21 cellular contexts compared by ENCODE assay signal in the genomic region with DNA sequence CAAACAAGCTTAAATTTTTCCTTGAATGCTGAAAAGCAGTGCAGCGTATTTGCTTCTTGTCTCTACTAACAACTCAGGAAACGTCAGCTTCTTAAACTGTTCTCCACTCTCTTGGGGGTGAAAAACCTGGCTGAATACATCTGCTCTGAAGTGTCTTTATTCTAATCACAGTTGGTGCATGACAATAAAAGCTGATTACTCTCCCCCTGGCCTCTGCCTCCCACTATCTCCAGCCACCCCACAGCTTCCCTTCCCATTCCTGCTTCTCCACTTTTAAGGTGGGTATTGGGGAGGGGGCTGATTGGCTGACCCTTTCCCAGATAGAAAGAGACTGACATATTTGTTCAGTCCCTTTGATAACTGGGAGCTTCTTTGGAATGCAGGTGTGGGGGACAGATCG.
DNase-seq lines count a peak whose midpoint lies in the region; ATAC-seq and TF ChIP-seq lines count a peak whose summit lies in the region.
"Had no signal": no experiment of that assay in that cellular context is flagged by ENCODE, and none has a peak within 500 bp of the region (broad histone marks: within the 10 kb centered on the region; RNA-seq: fewer than 3 reads in every experiment).

No MANE protein-coding gene starts in this region.

- H3T11ph ChIP-seq in H9 (ENCODE audit: low read length): no peak overlapping the region

- H3K4ac ChIP-seq in H9 (ENCODE audit: low read depth, low read length) (no peak overlapping the region), neuronal stem cell (ENCODE audit: low read length) (no peak overlapping the region)

- no peak overlapping the region for H3K56ac ChIP-seq in H9 (ENCODE audit: insufficient read length, low read depth, low read length)

- H4K5ac ChIP-seq in H9 (ENCODE audit: insufficient read length, low read depth, low read length): no peak overlapping the region

- no peaks in the 10 kb centered on the region for H3K27me3 ChIP-seq in H9 (ENCODE audit: insufficient read depth, low read length)
- H3K27me3 ChIP-seq in endodermal cell (ENCODE audit: control insufficient read depth, insufficient read depth, low read length, poor library complexity, severe bottlenecking): no peaks in the 10 kb centered on the region
- no peaks in the 10 kb centered on the region for H3K27me3 ChIP-seq in iPS-20b (ENCODE audit: insufficient read depth, low read length)
- no peaks in the 10 kb centered on the region for H3K27me3 ChIP-seq in neuronal stem cell (ENCODE audit: control insufficient read depth in 3 of 3, insufficient read depth in 3 of 3, low read depth in 1 of 3, low read length in 3 of 3)
- H3K27me3 ChIP-seq in heart left ventricle: peaks cover 0 to 15% (median 0%) of the 10 kb centered on the region in 9 donors
- H3K27me3 ChIP-seq: BLaER1, SJSA1 had no signal

- H3K27ac Mint-ChIP-seq in H9 (peak overlapping the region; percentile 53 to 95 (median 85); a peak in 5 of 7 replicates), endodermal cell (peak overlapping the region; percentile 42)
- H3K27ac Mint-ChIP-seq: CD4-positive, CD25-positive, alpha-beta regulatory T cell had no signal

- H3K9me3 Mint-ChIP-seq in H9 (peaks cover 4 to 5% of the 10 kb centered on the region in 2 experiments; a peak in 3 of 5 replicates), endodermal cell (peaks cover 10% of the 10 kb centered on the region)

- peaks cover 10% of the 10 kb centered on the region for H3K27me3 Mint-ChIP-seq in H9 (ENCODE audit: low read depth)
- no peaks in the 10 kb centered on the region for H3K27me3 Mint-ChIP-seq in endodermal cell (ENCODE audit: insufficient read depth)
- H3K27me3 Mint-ChIP-seq: CD4-positive, CD25-positive, alpha-beta regulatory T cell had no signal

- H3K23ac ChIP-seq in H9 (ENCODE audit: insufficient read length, low read depth, low read length) (no peak overlapping the region), neuronal stem cell (ENCODE audit: low read depth, low read length, poor library complexity) (no peak overlapping the region)

- no peak overlapping the region for H3K4me3 ChIP-seq in endodermal cell (ENCODE audit: low read length)
- H3K4me3 ChIP-seq in iPS-20b (ENCODE audit: low read length): peak overlapping the region; percentile 27; the same call in 1 of the 2 replicates
- H3K4me3 ChIP-seq in neuronal stem cell (ENCODE audit: low read length in 2 of 2): no peak overlapping the region
- no peak overlapping the region for H3K4me3 ChIP-seq in heart left ventricle
- H3K4me3 ChIP-seq: BLaER1, SJSA1 had no signal

- H2AK5ac ChIP-seq in H9 (ENCODE audit: insufficient read length, low read length): no peak overlapping the region
- no peak overlapping the region for H2AK5ac ChIP-seq in neuronal stem cell (ENCODE audit: low read depth, low read length)

- no peak overlapping the region for H2BK20ac ChIP-seq in H9 (ENCODE audit: low read depth, low read length, poor library complexity, severe bottlenecking)

- no peak overlapping the region for H2AFZ ChIP-seq in H9 (ENCODE audit: low read length)
- no peak overlapping the region for H2AFZ ChIP-seq in neuronal stem cell (ENCODE audit: low read length)

- H4K20me1 ChIP-seq in H9 (ENCODE audit: control insufficient read depth, insufficient read depth, insufficient read length): no peaks in the 10 kb centered on the region
- H4K20me1 ChIP-seq: BLaER1 had no signal

- H3K4me1 ChIP-seq in H9 (ENCODE audit: insufficient read depth, low read length) (peaks cover 4% of the 10 kb centered on the region; the same call in 1 of the 2 replicates), endodermal cell (ENCODE audit: control insufficient read depth, insufficient read depth, low read length) (no peaks in the 10 kb centered on the region), iPS-20b (ENCODE audit: insufficient read depth, low read length) (peaks cover 15% of the 10 kb centered on the region), neuronal stem cell (ENCODE audit: control insufficient read depth in 2 of 2, insufficient read depth in 1 of 2, low read depth in 1 of 2, low read length in 2 of 2) (peaks cover 0 to 7% of the 10 kb centered on the region in 2 donors), heart left ventricle (no peaks in the 10 kb centered on the region)
- H3K4me1 ChIP-seq: BLaER1, SJSA1 had no signal

- no peak overlapping the region for H3K9ac ChIP-seq in H9 (ENCODE audit: extremely low read depth, insufficient read length, low read length)
- H3K9ac ChIP-seq in endodermal cell (ENCODE audit: extremely low read depth, low read length, poor library complexity, severe bottlenecking): no peak overlapping the region
- no peak overlapping the region for H3K9ac ChIP-seq in iPS-20b (ENCODE audit: low read depth, low read length)
- H3K9ac ChIP-seq in neuronal stem cell (ENCODE audit: low read depth, low read length, poor library complexity): peak overlapping the region; percentile 35
- H3K9ac ChIP-seq: BLaER1 had no signal

- no peaks in the 10 kb centered on the region for H3K79me2 ChIP-seq in H9 (ENCODE audit: insufficient read depth, low read length)

- H3K36me3 ChIP-seq in endodermal cell (ENCODE audit: control insufficient read depth, insufficient read depth, low read length) (peaks cover 35% of the 10 kb centered on the region), iPS-20b (ENCODE audit: insufficient read depth, low read depth, low read length) (no peaks in the 10 kb centered on the region), neuronal stem cell (replicated peaks in 1 of 2; ENCODE audit: control insufficient read depth in 2 of 2, insufficient read depth in 2 of 2, low read length in 2 of 2) (peaks cover 0 to 2% of the 10 kb centered on the region in 2 donors), heart left ventricle (no peaks in the 10 kb centered on the region)
- H3K36me3 ChIP-seq: BLaER1, SJSA1 had no signal

- no peak for ATAC-seq in heart left ventricle

- H3K4me2 ChIP-seq in H9 (ENCODE audit: insufficient read depth, insufficient read length, low read length) (peak overlapping the region; percentile 43), neuronal stem cell (ENCODE audit: insufficient read depth, low read length, poor library complexity, severe bottlenecking) (peak overlapping the region; percentile 14)
- H3K4me2 ChIP-seq: BLaER1 had no signal

- H3K4me3 Mint-ChIP-seq in H9 (peak overlapping the region in 1 of 2 experiments; percentile 57; a peak in 2 of 5 replicates), endodermal cell (no peak overlapping the region)
- H3K4me3 Mint-ChIP-seq: CD4-positive, CD25-positive, alpha-beta regulatory T cell had no signal

- TF ChIP-seq POLR2A in heart left ventricle (IDR thresholded peaks at IDR 0.05): no peak

- H3K27ac ChIP-seq in H9 (ENCODE audit: insufficient read length, low read depth, low read length): no peak overlapping the region
- H3K27ac ChIP-seq in endodermal cell (ENCODE audit: low read depth, low read length): no peak overlapping the region
- H3K27ac ChIP-seq in iPS-20b (ENCODE audit: low read length): peak overlapping the region; percentile 67
- H3K27ac ChIP-seq in neuronal stem cell (replicated peaks; ENCODE audit: low read length): no peak overlapping the region
- no peak overlapping the region for H3K27ac ChIP-seq in substantia nigra (ENCODE audit: low read depth, low read length, poor library complexity, severe bottlenecking)
- H3K27ac ChIP-seq in heart left ventricle: no peak overlapping the region
- H3K27ac ChIP-seq: BLaER1, SJSA1 had no signal

- H2BK5ac ChIP-seq in H9 (ENCODE audit: insufficient read length, low read length) (no peak overlapping the region), neuronal stem cell (ENCODE audit: low read length) (no peak overlapping the region)

- H2BK12ac ChIP-seq in H9 (ENCODE audit: insufficient read length, low read depth, low read length) (no peak overlapping the region), neuronal stem cell (ENCODE audit: low read length) (no peak overlapping the region)

- no peak overlapping the region for H3K18ac ChIP-seq in H9 (ENCODE audit: insufficient read length, low read depth, low read length)
- no peak overlapping the region for H3K18ac ChIP-seq in neuronal stem cell (ENCODE audit: low read length)

- H4K8ac ChIP-seq in H9 (replicated peaks; ENCODE audit: insufficient read length, low read depth, low read length): no peak overlapping the region
- H4K8ac ChIP-seq in neuronal stem cell (ENCODE audit: low read depth, low read length): no peak overlapping the region

- H3K9me3 ChIP-seq in H9 (ENCODE audit: control insufficient read depth, low read depth, low read length): no peaks in the 10 kb centered on the region
- peaks cover 20% of the 10 kb centered on the region for H3K9me3 ChIP-seq in endodermal cell (ENCODE audit: control insufficient read depth, low read length)
- H3K9me3 ChIP-seq in iPS-20b (ENCODE audit: insufficient read depth, low read depth, low read length): no peaks in the 10 kb centered on the region
- no peaks in the 10 kb centered on the region for H3K9me3 ChIP-seq in neuronal stem cell (replicated peaks in 1 of 2; ENCODE audit: control insufficient read depth in 2 of 2, insufficient read depth in 1 of 2, low read depth in 1 of 2, low read length in 2 of 2)
- H3K9me3 ChIP-seq in heart left ventricle: no peaks in the 10 kb centered on the region
- H3K9me3 ChIP-seq: BLaER1, SJSA1 had no signal

- H3K23me2 ChIP-seq in H9 (ENCODE audit: insufficient read length, low read depth, low read length, poor library complexity, severe bottlenecking): no peaks in the 10 kb centered on the region

- peaks cover 0 to 9% (median 5%) of the 10 kb centered on the region in 3 experiments; a peak in 3 of 7 replicates for H3K36me3 Mint-ChIP-seq in H9 (ENCODE audit: insufficient read depth in 1 of 3, low read depth in 3 of 3)
- peaks cover 11% of the 10 kb centered on the region for H3K36me3 Mint-ChIP-seq in endodermal cell (ENCODE audit: low read depth)
- H3K36me3 Mint-ChIP-seq: CD4-positive, CD25-positive, alpha-beta regulatory T cell had no signal

- H2BK120ac ChIP-seq in H9 (ENCODE audit: low read depth, low read length, poor library complexity, severe bottlenecking): no peak overlapping the region
- no peak overlapping the region for H2BK120ac ChIP-seq in neuronal stem cell (ENCODE audit: low read depth, low read length)

- intact Hi-C loops in heart left ventricle (cut with DNase I): loop anchor here in 6 of 10 donors (5.0 to 10.0 kb wide), 5 partner anchors 436 to 1836 kb away; no protein-coding TSS in a partner anchor

- H4K91ac ChIP-seq in H9 (ENCODE audit: insufficient read length, low read depth, low read length) (no peak overlapping the region), neuronal stem cell (ENCODE audit: low read depth, low read length, poor library complexity) (no peak overlapping the region)

- TF ChIP-seq CTCF in H9 (conservative IDR thresholded peaks at IDR 0.05) (no peak), endodermal cell (conservative IDR thresholded peaks at IDR 0.05) (no peak), heart left ventricle (IDR thresholded peaks at IDR 0.05) (no peak)

- H3K14ac ChIP-seq in H9 (ENCODE audit: insufficient read depth, low read length): no peak overlapping the region
- no peak overlapping the region for H3K14ac ChIP-seq in neuronal stem cell (ENCODE audit: low read length)

- peaks cover 36 to 38% of the 10 kb centered on the region in 2 experiments for H3K4me1 Mint-ChIP-seq in H9
- peaks cover 18% of the 10 kb centered on the region for H3K4me1 Mint-ChIP-seq in endodermal cell
- H3K4me1 Mint-ChIP-seq: CD4-positive, CD25-positive, alpha-beta regulatory T cell had no signal

- WGBS in H9 (ENCODE audit: extremely low coverage, insufficient read length, low lambda C conversion rate): no CpG with 5 or more reads among the region's 3 CpGs
- 50 to 72% methylated on average over 3 of the region's 3 CpGs for WGBS in endodermal cell (ENCODE audit: insufficient coverage in 1 of 2, insufficient read length in 1 of 2), 2 experiments
- no CpG with 5 or more reads among the region's 3 CpGs for WGBS in neuronal stem cell (ENCODE audit: extremely low coverage in 2 of 2, insufficient read length in 2 of 2, insufficient replicate concordance in 1 of 2), 2 donors
- 62 to 73% (median 64%) methylated on average over 3 of the region's 3 CpGs for WGBS in heart left ventricle, 4 donors

- peak; percentile 56 for DNase-seq in H9
- DNase-seq in endodermal cell: peak; percentile 66
- DNase-seq in neuronal stem cell (ENCODE audit: low spot score): no peak
- DNase-seq in substantia nigra (lab: John Stamatoyannopoulos, UW): no peak
- no peak for DNase-seq in heart left ventricle
- no peak for DNase-seq in GM19240 (ENCODE audit: insufficient read length, low spot score)
- DNase-seq: CD4-positive, CD25-positive, alpha-beta regulatory T cell; DMS153; GOT3; KBM-7; MV-4-11; NCI-H1105 treated with DMSO at 0.1 percent for 48 hours; NCI-H146; NCI-H2029; NCI-H446 treated with DMSO at 0.1 percent for 48 hours; NCI-H526; Right ventricle myocardium superior; RPMI8226 had no signal

- H2BK15ac ChIP-seq in H9 (ENCODE audit: low read depth, low read length) (no peak overlapping the region), neuronal stem cell (ENCODE audit: low read length) (no peak overlapping the region)

- H3K79me1 ChIP-seq in H9 (ENCODE audit: insufficient read depth, low read depth, low read length, poor library complexity, severe bottlenecking): no peaks in the 10 kb centered on the region
- H3K79me1 ChIP-seq in neuronal stem cell (ENCODE audit: low read depth, low read length): no peaks in the 10 kb centered on the region

Comparison
In these comparisons a context has a peak if more than half of its experiments do, and no peak if none do; other contexts are left out.
1. DNase-seq: peak in H9 (single experiment) and endodermal cell (single experiment); none in neuronal stem cell (single experiment), substantia nigra (0 of 49), heart left ventricle (0 of 5) and GM19240 (single experiment).